ENCODE assay signal across 9 cellular contexts in the genomic region with DNA sequence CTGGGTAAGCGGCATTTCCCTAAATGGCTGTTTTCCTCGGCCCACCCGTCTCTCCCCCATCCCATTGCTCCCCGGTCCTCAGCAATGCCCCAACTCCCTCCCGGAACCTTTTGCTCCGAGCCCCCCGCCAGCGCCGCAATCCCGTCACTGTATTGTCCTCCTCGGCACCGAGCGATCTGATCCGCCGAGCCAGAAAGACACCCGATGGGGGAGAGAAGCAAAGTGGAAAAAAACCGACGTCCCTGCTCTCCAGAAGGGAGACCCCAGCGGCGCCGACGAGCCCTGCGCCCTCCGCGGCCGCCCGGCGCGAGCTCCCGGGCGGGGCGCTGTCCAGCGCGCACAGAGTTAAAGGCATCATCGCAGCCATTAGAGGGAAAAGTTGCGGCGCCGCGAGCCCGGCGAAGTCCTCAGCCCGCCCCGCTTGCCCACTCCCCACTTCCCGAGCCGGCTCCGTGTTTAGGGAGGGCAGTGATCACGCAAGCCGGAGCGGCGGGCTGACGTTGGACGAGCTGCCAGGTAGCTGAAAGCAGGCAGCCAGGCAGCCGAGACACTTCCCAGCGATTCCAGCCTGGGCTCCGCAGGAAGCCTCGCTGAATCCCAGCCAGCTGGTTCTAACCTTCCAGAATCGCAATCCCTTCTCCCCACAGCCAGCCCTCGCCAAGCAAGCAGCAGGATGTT. TPM values are rescaled to one million over a fixed set of nuclear protein-coding genes. Genes with fewer than 3 reads are reported as not detected.
A peak's percentile ranks its signal among the peaks of the same experiment; 100 is the strongest.
DNase-seq lines count a peak whose midpoint lies in the region; ATAC-seq and TF ChIP-seq lines count a peak whose summit lies in the region.
"Had no signal": no experiment of that assay in that cellular context is flagged by ENCODE, and none has a peak within 500 bp of the region (broad histone marks: within the 10 kb centered on the region; RNA-seq: fewer than 3 reads in every experiment).

TSS of gene VSTM2A (plus strand) at position 435 of the 678 bp plus-strand sequence. CDS start 356 bp downstream, outside the sequence.

- H3K9me3 Mint-ChIP-seq in natural killer cell treated with Interleukin-12 subunit alpha and Interleukin-12 subunit beta and Interleukin-15 and Interleukin-18, amount 100 ng/mL, for 72 hours: peaks cover 7% of the 10 kb centered on the region
- no peaks in the 10 kb centered on the region for H3K9me3 Mint-ChIP-seq in activated CD8-positive, alpha-beta T cell treated with anti-CD3 and anti-CD28 coated beads for 36 hours

- under 1% methylated on average over 58 of the region's 58 CpGs for WGBS in HUES64

- no peaks in the 10 kb centered on the region for H3K36me3 ChIP-seq in HUES64 (ENCODE audit: insufficient read depth, low read length)
- H3K36me3 ChIP-seq in iPS-15b (ENCODE audit: control insufficient read depth, insufficient read depth, low read length): no peaks in the 10 kb centered on the region
- H3K36me3 ChIP-seq in gastrocnemius medialis: no peaks in the 10 kb centered on the region

- H3K27me3 Mint-ChIP-seq in natural killer cell treated with Interleukin-12 subunit alpha and Interleukin-12 subunit beta and Interleukin-15 and Interleukin-18, amount 100 ng/mL, for 72 hours: peaks cover 19 to 33% of the 10 kb centered on the region in 2 donors
- H3K27me3 Mint-ChIP-seq in activated CD8-positive, alpha-beta T cell treated with anti-CD3 and anti-CD28 coated beads for 36 hours: peaks cover 34% of the 10 kb centered on the region
- H3K27me3 Mint-ChIP-seq in T-helper 17 cell: peaks cover 26% of the 10 kb centered on the region

- CTCF ChIA-PET in activated CD8-positive, alpha-beta T cell treated with anti-CD3 and anti-CD28 coated beads for 36 hours (lab: Charles Lee): no interaction called here

- in situ Hi-C loops in gastrocnemius medialis (cut with MboI; ENCODE audit: low sequenced_read_pairs in 4 of 4): no loop called here

- no peak within 1 kb of the TSS for H3K4me3 Mint-ChIP-seq in natural killer cell treated with Interleukin-12 subunit alpha and Interleukin-12 subunit beta and Interleukin-15 and Interleukin-18, amount 100 ng/mL, for 72 hours
- H3K4me3 Mint-ChIP-seq in activated CD8-positive, alpha-beta T cell treated with anti-CD3 and anti-CD28 coated beads for 36 hours: no peak within 1 kb of the TSS
- no peak within 1 kb of the TSS for H3K4me3 Mint-ChIP-seq in T-helper 17 cell

- H3K27me3 ChIP-seq in HUES64 (ENCODE audit: insufficient read depth, low read length) (peaks cover 75% of the 10 kb centered on the region), iPS-15b (ENCODE audit: control insufficient read depth, insufficient read depth, low read length) (peaks cover 53% of the 10 kb centered on the region), gastrocnemius medialis (peaks cover 42 to 57% (median 48%) of the 10 kb centered on the region in 3 donors)

- peaks cover 0 to 3% of the 10 kb centered on the region in 2 donors for H3K4me1 Mint-ChIP-seq in natural killer cell treated with Interleukin-12 subunit alpha and Interleukin-12 subunit beta and Interleukin-15 and Interleukin-18, amount 100 ng/mL, for 72 hours (ENCODE audit: low read depth in 2 of 2)
- no peaks in the 10 kb centered on the region for H3K4me1 Mint-ChIP-seq in activated CD8-positive, alpha-beta T cell treated with anti-CD3 and anti-CD28 coated beads for 36 hours (ENCODE audit: low read depth)
- H3K4me1 Mint-ChIP-seq in T-helper 17 cell: no peaks in the 10 kb centered on the region

- POLR2A ChIA-PET in activated CD8-positive, alpha-beta T cell treated with anti-CD3 and anti-CD28 coated beads for 36 hours (lab: Charles Lee): no interaction called here

- H3K27ac Mint-ChIP-seq in natural killer cell treated with Interleukin-12 subunit alpha and Interleukin-12 subunit beta and Interleukin-15 and Interleukin-18, amount 100 ng/mL, for 72 hours: no peak within 1 kb of the TSS
- no peak within 1 kb of the TSS for H3K27ac Mint-ChIP-seq in activated CD8-positive, alpha-beta T cell treated with anti-CD3 and anti-CD28 coated beads for 36 hours
- no peak within 1 kb of the TSS for H3K27ac Mint-ChIP-seq in T-helper 17 cell

- H3K36me3 Mint-ChIP-seq in natural killer cell treated with Interleukin-12 subunit alpha and Interleukin-12 subunit beta and Interleukin-15 and Interleukin-18, amount 100 ng/mL, for 72 hours: peaks cover 24% of the 10 kb centered on the region
- H3K36me3 Mint-ChIP-seq in activated CD8-positive, alpha-beta T cell treated with anti-CD3 and anti-CD28 coated beads for 36 hours (ENCODE audit: low read depth): peaks cover 3% of the 10 kb centered on the region
- H3K36me3 Mint-ChIP-seq in T-helper 17 cell (ENCODE audit: low read depth): no peaks in the 10 kb centered on the region

- TF ChIP-seq POLR2A in gastrocnemius medialis (IDR thresholded peaks at IDR 0.05): no peak

- no peak for ATAC-seq in gastrocnemius medialis
- no peak for ATAC-seq in natural killer cell treated with Interleukin-12 subunit alpha and Interleukin-12 subunit beta and Interleukin-15 and Interleukin-18, amount 100 ng/mL, for 72 hours
- no peak for ATAC-seq in activated CD8-positive, alpha-beta T cell treated with anti-CD3 and anti-CD28 coated beads for 36 hours
- no peak for ATAC-seq in T-helper 17 cell

- no peak for TF ChIP-seq CTCF in gastrocnemius medialis (IDR thresholded peaks at IDR 0.05 in 4 of 5, conservative IDR thresholded peaks at IDR 0.05 in 1 of 5)
- TF ChIP-seq CTCF in activated CD8-positive, alpha-beta T cell treated with anti-CD3 and anti-CD28 coated beads for 36 hours (IDR thresholded peaks at IDR 0.05): no peak

- intact Hi-C loops in gastrocnemius medialis (cut with DNase I; ENCODE audit: low total_unique reads): no loop called here
- intact Hi-C loops in activated CD8-positive, alpha-beta T cell treated with anti-CD3 and anti-CD28 coated beads for 36 hours (cut with micrococcal nuclease): no loop called here

- DNase-seq in SW480 (ENCODE audit: low spot score) (peak; percentile 59), gastrocnemius medialis (no peak), kidney glomerular epithelial cell (lab: John Stamatoyannopoulos, UW) (no peak), T-helper 17 cell (no peak)
- no peak for DNase-seq in natural killer cell treated with Interleukin-12 subunit alpha and Interleukin-12 subunit beta and Interleukin-15 and Interleukin-18, amount 100 ng/mL, for 72 hours (ENCODE audit: low spot score)
- no peak for DNase-seq in activated CD8-positive, alpha-beta T cell treated with anti-CD3 and anti-CD28 coated beads for 36 hours
- DNase-seq: activated CD8-positive, alpha-beta memory T cell treated with anti-CD3 and anti-CD28 coated beads for 24 hours had no signal

- H3K9ac ChIP-seq in HUES64 (ENCODE audit: low read depth, low read length) (peak within 1 kb of the TSS; percentile 5; the same call in 1 of the 2 replicates), iPS-15b (ENCODE audit: low read depth, low read length) (no peak within 1 kb of the TSS)

- H3K4me1 ChIP-seq in HUES64 (ENCODE audit: insufficient read depth, low read length): peaks cover 13% of the 10 kb centered on the region
- no peaks in the 10 kb centered on the region for H3K4me1 ChIP-seq in iPS-15b (ENCODE audit: control insufficient read depth, insufficient read depth, low read length)
- H3K4me1 ChIP-seq in gastrocnemius medialis: no peaks in the 10 kb centered on the region

- H3K9me3 ChIP-seq in HUES64 (ENCODE audit: insufficient read depth, low read depth, low read length): no peaks in the 10 kb centered on the region
- no peaks in the 10 kb centered on the region for H3K9me3 ChIP-seq in iPS-15b (ENCODE audit: control insufficient read depth, insufficient read depth, low read length)
- no peaks in the 10 kb centered on the region for H3K9me3 ChIP-seq in gastrocnemius medialis
- no peaks in the 10 kb centered on the region for H3K9me3 ChIP-seq in T-helper 17 cell (ENCODE audit: control insufficient read depth, low read length, poor library complexity, severe bottlenecking)

- H3K4me3 ChIP-seq in HUES64 (ENCODE audit: low read length) (peak within 1 kb of the TSS; percentile 68), iPS-15b (ENCODE audit: low read depth, low read length) (peak within 1 kb of the TSS; percentile 61), gastrocnemius medialis (peak within 1 kb of the TSS; percentile 29 to 49 (median 36))

- H3K27ac ChIP-seq in HUES64 (ENCODE audit: low read depth, low read length) (no peak within 1 kb of the TSS), gastrocnemius medialis (no peak within 1 kb of the TSS)

RNA-seq across cellular contexts. Expression of gene VSTM2A, which starts in this region (rescaled TPM):
- polyA plus RNA-seq in HUES64 (2013, experiment 1 of 2): 0.35 TPM
- polyA plus RNA-seq in HUES64 (2013, experiment 2 of 2): 0.63 TPM
- total RNA-seq in gastrocnemius medialis (not detected), T-helper 17 cell (not detected)
- total RNA-seq in natural killer cell treated with Interleukin-12 subunit alpha and Interleukin-12 subunit beta and Interleukin-15 and Interleukin-18, amount 100 ng/mL, for 72 hours: not detected
- not detected for total RNA-seq in activated CD8-positive, alpha-beta T cell treated with anti-CD3 and anti-CD28 coated beads for 36 hours
